ENCODE assay signal across 1 cellular context in genomic region chr6:43990627-43991619, GRCh38.
TF ChIP-seq lines count a peak whose summit lies in the region.

No MANE protein-coding gene starts in this region.

TF ChIP-seq in HepG2, 621 proteins besides CTCF, POLR2A, EP300 and RAD21 (continued from another document and continues in another):
- TF ChIP-seq TCF12 (IDR thresholded peaks at IDR 0.05) (no peak), TCF12 (CRISPR knock-in tag; IDR thresholded peaks at IDR 0.05) (peak; percentile 77; the same call in 1 of the 2 replicates), MYC (CRISPR knock-in tag; IDR thresholded peaks at IDR 0.05; ENCODE audit: borderline replicate concordance) (peak; percentile 85), ZNF816 (CRISPR knock-in tag; IDR thresholded peaks at IDR 0.05; ENCODE audit: borderline replicate concordance) (peak; percentile 91; the same call in 1 of the 2 replicates), ZHX2 (IDR thresholded peaks at IDR 0.05; ENCODE audit: low read depth) (peak; percentile 83; the same call in 1 of the 2 replicates), ZHX2 (CRISPR knock-in tag; IDR thresholded peaks at IDR 0.05; ENCODE audit: borderline replicate concordance) (no peak), NR0B2 (CRISPR knock-in tag; IDR thresholded peaks at IDR 0.05) (0 out of 2 replicates have a peak, but pooled peaks have one; percentile 47), ZNF143 (CRISPR knock-in tag; IDR thresholded peaks at IDR 0.05) (peak; percentile 62; the same call in 1 of the 2 replicates), PHF8 (CRISPR knock-in tag; IDR thresholded peaks at IDR 0.05) (peak; percentile 58), ELF1 (CRISPR knock-in tag; IDR thresholded peaks at IDR 0.05) (0 out of 2 replicates have a peak, but pooled peaks have one; percentile 17), ASH2L (IDR thresholded peaks at IDR 0.05; ENCODE audit: insufficient read length, low read depth, low read length) (peak; percentile 88), KLF12 (CRISPR knock-in tag; IDR thresholded peaks at IDR 0.05; ENCODE audit: borderline replicate concordance) (peak; percentile 86), ARID3A (IDR thresholded peaks at IDR 0.05; ENCODE audit: low read depth, low read length) (peak; percentile 8; the same call in 1 of the 2 replicates), ZNF772 (CRISPR knock-in tag; IDR thresholded peaks at IDR 0.05) (peak; percentile 88), BHLHE40 (IDR thresholded peaks at IDR 0.05; ENCODE audit: low read length) (peak; percentile 87), ZNF274 (CRISPR knock-in tag; IDR thresholded peaks at IDR 0.05) (no peak; the same call in none of the 2 replicates), HNRNPH1 (optimal IDR thresholded peaks at IDR 0.05; ENCODE audit: low read depth, low read length) (no peak), NFATC3 (CRISPR knock-in tag; IDR thresholded peaks at IDR 0.05) (no peak), ZNF746 (CRISPR knock-in tag; IDR thresholded peaks at IDR 0.05) (peak; percentile 89; the same call in 1 of the 2 replicates), PAWR (CRISPR knock-in tag; IDR thresholded peaks at IDR 0.05; ENCODE audit: borderline replicate concordance) (no peak; the same call in 1 of the 2 replicates), ZBTB1 (CRISPR knock-in tag; IDR thresholded peaks at IDR 0.05; ENCODE audit: borderline replicate concordance) (no peak), ZNF563 (CRISPR knock-in tag; IDR thresholded peaks at IDR 0.05) (peak; percentile 90), ZBTB33 (CRISPR knock-in tag; IDR thresholded peaks at IDR 0.05) (peak; percentile 36; the same call in 1 of the 2 replicates), ZNF337 (CRISPR knock-in tag; IDR thresholded peaks at IDR 0.05; ENCODE audit: borderline replicate concordance, low read depth) (no peak), ETV6 (CRISPR knock-in tag; conservative IDR thresholded peaks at IDR 0.05) (no peak), ZNF850 (CRISPR knock-in tag; conservative IDR thresholded peaks at IDR 0.05) (no peak), HBP1 (CRISPR knock-in tag; IDR thresholded peaks at IDR 0.05; ENCODE audit: low read depth) (peak; percentile 15; the same call in 1 of the 2 replicates), KLF9 (CRISPR knock-in tag; IDR thresholded peaks at IDR 0.05; ENCODE audit: low read depth) (no peak; the same call in 1 of the 2 replicates), GZF1 (CRISPR knock-in tag; IDR thresholded peaks at IDR 0.05) (0 out of 2 replicates have a peak, but pooled peaks have one; percentile 29), FOXP4 (CRISPR knock-in tag; IDR thresholded peaks at IDR 0.05) (peak; percentile 100), ZNF382 (CRISPR knock-in tag; IDR thresholded peaks at IDR 0.05; ENCODE audit: borderline replicate concordance) (no peak), ZNF232 (CRISPR knock-in tag; IDR thresholded peaks at IDR 0.05; ENCODE audit: borderline replicate concordance) (peak; percentile 67; the same call in 1 of the 2 replicates), HMG20B (CRISPR knock-in tag; conservative IDR thresholded peaks at IDR 0.05) (peak; percentile 87), ZNF766 (CRISPR knock-in tag; IDR thresholded peaks at IDR 0.05; ENCODE audit: borderline replicate concordance) (peak; percentile 89; the same call in 1 of the 2 replicates), ZMAT3 (CRISPR knock-in tag; conservative IDR thresholded peaks at IDR 0.05) (no peak; the same call in 1 of the 2 replicates), ARNTL (CRISPR knock-in tag; IDR thresholded peaks at IDR 0.05) (peak; percentile 100), MED1 (CRISPR knock-in tag; IDR thresholded peaks at IDR 0.05) (peak; percentile 96), ZNF17 (CRISPR knock-in tag; IDR thresholded peaks at IDR 0.05) (no peak), NCOA1 (CRISPR knock-in tag; IDR thresholded peaks at IDR 0.05) (no peak; the same call in 1 of the 2 replicates), MBD4 (IDR thresholded peaks at IDR 0.05; ENCODE audit: borderline replicate concordance, low read length) (no peak), ZNF83 (CRISPR knock-in tag; IDR thresholded peaks at IDR 0.05; ENCODE audit: borderline replicate concordance) (no peak), IRX3 (CRISPR knock-in tag; IDR thresholded peaks at IDR 0.05; ENCODE audit: borderline replicate concordance, low read depth) (no peak), ATF1 (CRISPR knock-in tag; IDR thresholded peaks at IDR 0.05) (peak; percentile 72), PCBP2 (optimal IDR thresholded peaks at IDR 0.05; ENCODE audit: low read depth, low read length, poor library complexity, severe bottlenecking) (no peak), BRCA1 (CRISPR knock-in tag; IDR thresholded peaks at IDR 0.05) (peak; percentile 81), ZFP91 (CRISPR knock-in tag; IDR thresholded peaks at IDR 0.05; ENCODE audit: borderline replicate concordance) (peak; percentile 91)
